19 cellular contexts compared by ENCODE assay signal in the genomic region with DNA sequence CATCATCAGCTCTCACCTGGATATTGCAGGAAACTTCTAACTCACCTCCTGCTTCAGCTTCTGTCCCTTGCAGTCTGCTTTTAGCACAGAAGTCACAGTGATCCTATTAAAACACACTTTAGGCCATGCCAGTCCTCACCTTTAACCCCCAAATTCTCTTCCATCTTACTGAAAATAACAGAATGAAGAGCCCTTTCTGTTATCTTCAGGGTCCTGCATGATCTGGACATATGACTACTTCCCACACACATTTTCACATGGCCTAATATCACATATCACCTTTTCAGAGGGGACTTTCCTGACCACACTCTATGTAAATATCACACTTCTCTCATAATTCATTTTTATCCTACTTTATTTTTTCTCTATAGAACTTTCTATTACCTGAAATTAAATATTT.
DNase-seq lines count a peak whose midpoint lies in the region; ATAC-seq, FAIRE-seq and TF ChIP-seq lines count a peak whose summit lies in the region.
"Had no signal": no experiment of that assay in that cellular context is flagged by ENCODE, and none has a peak within 500 bp of the region (broad histone marks: within the 10 kb centered on the region; RNA-seq: fewer than 3 reads in every experiment).

No MANE protein-coding gene starts in this region.

- no peaks in the 10 kb centered on the region for H3K4me1 Mint-ChIP-seq in neural progenitor cell

- no peak for TF ChIP-seq POLR2A in GM12892 (IDR thresholded peaks at IDR 0.05; ENCODE audit: low read depth, low read length)

- H3K4me3 Mint-ChIP-seq in neural progenitor cell: no peak overlapping the region
- H3K4me3 Mint-ChIP-seq: activated CD8-positive, alpha-beta T cell treated with anti-CD3 and anti-CD28 coated beads, Interleukin-2, amount 10 ng/mL, durations not matched to agents 7 days and 5 days had no signal

- no peak overlapping the region for H3K27ac ChIP-seq in neural progenitor cell
- H3K27ac ChIP-seq: cardiac muscle cell had no signal

- no peaks in the 10 kb centered on the region for H3K36me3 Mint-ChIP-seq in neural progenitor cell

- no peaks in the 10 kb centered on the region for H4K20me1 ChIP-seq in neural progenitor cell (ENCODE audit: low read depth)

- no peaks in the 10 kb centered on the region for H3K27me3 Mint-ChIP-seq in neural progenitor cell (ENCODE audit: insufficient read depth, low read depth)

- peak; percentile 58 for FAIRE-seq in GM12892 (lab: Jason Lieb, UNC)
- FAIRE-seq: keratinocyte, urothelium cell line had no signal

- H3K36me3 ChIP-seq in neural progenitor cell: no peaks in the 10 kb centered on the region
- H3K36me3 ChIP-seq: cardiac muscle cell had no signal

- H3K27me3 ChIP-seq in neural progenitor cell: no peaks in the 10 kb centered on the region
- H3K27me3 ChIP-seq: cardiac muscle cell had no signal

- H3K4me1 ChIP-seq in neural progenitor cell: no peaks in the 10 kb centered on the region

- DNase-seq in GM12892 (ENCODE audit: insufficient read length): no peak
- no peak for DNase-seq in activated naive CD4-positive, alpha-beta T cell (lab: John Stamatoyannopoulos, UW)
- DNase-seq in COLO829 (ENCODE audit: low spot score): no peak
- no peak for DNase-seq in neural progenitor cell (ENCODE audit: low spot score)
- no peak for DNase-seq in stimulated activated naive CD4-positive, alpha-beta T cell (lab: John Stamatoyannopoulos, UW)
- DNase-seq: activated CD8-positive, alpha-beta T cell treated with anti-CD3 and anti-CD28 coated beads, Interleukin-2, amount 10 ng/mL, durations not matched to agents 7 days and 5 days; activated naive CD4-positive, alpha-beta T cell treated with Interleukin-2 at 50 U/mL for 16 hours; DMS153; IMR-90; NCI-H146; NCI-H774; T1000 had no signal

- H3K9ac ChIP-seq in neural progenitor cell: no peak overlapping the region

- H3K9me3 ChIP-seq in neural progenitor cell (ENCODE audit: low read depth): no peaks in the 10 kb centered on the region

- no peaks in the 10 kb centered on the region for H3K9me3 Mint-ChIP-seq in neural progenitor cell

- H3K79me2 ChIP-seq in neural progenitor cell (ENCODE audit: low read depth): no peaks in the 10 kb centered on the region

- no peak overlapping the region for H3K4me2 ChIP-seq in neural progenitor cell

- no peak overlapping the region for H3K27ac Mint-ChIP-seq in neural progenitor cell
- H3K27ac Mint-ChIP-seq: activated CD8-positive, alpha-beta T cell treated with anti-CD3 and anti-CD28 coated beads, Interleukin-2, amount 10 ng/mL, durations not matched to agents 7 days and 5 days had no signal

- TF ChIP-seq CTCF in neural progenitor cell (IDR thresholded peaks at IDR 0.05): no peak

- ATAC-seq in GM19438 (IDR thresholded peaks at IDR 0.05; ENCODE audit: low read depth, unreplicated experiment): peak; percentile 68
- ATAC-seq in HG02852 (IDR thresholded peaks at IDR 0.05; ENCODE audit: unreplicated experiment): peak; percentile 62
- peak; percentile 48 for ATAC-seq in HG03565 (IDR thresholded peaks at IDR 0.05; ENCODE audit: unreplicated experiment)
- ATAC-seq: activated CD8-positive, alpha-beta T cell treated with anti-CD3 and anti-CD28 coated beads, Interleukin-2, amount 10 ng/mL, durations not matched to agents 7 days and 5 days; Right ventricle myocardium inferior had no signal

- no peak overlapping the region for H3K4me3 ChIP-seq in neural progenitor cell
- H3K4me3 ChIP-seq: cardiac muscle cell had no signal

- H3F3A ChIP-seq in neural progenitor cell (ENCODE audit: low read depth): no peaks in the 10 kb centered on the region

- no peak overlapping the region for H2AFZ ChIP-seq in neural progenitor cell (replicated peaks)
